ENCODE assay signal across 6 cellular contexts in genomic region chr2:173502296-173502695, GRCh38.
"Had no signal": no experiment of that assay in that cellular context is flagged by ENCODE, and none has a peak within 500 bp of the region (broad histone marks: within the 10 kb centered on the region; RNA-seq: fewer than 3 reads in every experiment).

No MANE protein-coding gene starts in this region.

- H3K4me2 ChIP-seq: KMS-11 had no signal

- H3K4me3 ChIP-seq: K562 had no signal

- H3K27ac ChIP-seq: HL-60, KMS-11 had no signal

- DNase-seq: IMR-90, KBM-7, KG1 had no signal

- H3K9ac ChIP-seq: KMS-11 had no signal
